ENCODE assay signal across 1 cellular context in genomic region chr17:8435245-8436168, GRCh38.
TF ChIP-seq lines count a peak whose summit lies in the region.

Gene NDEL1 (plus strand): TSS chr17:8435884. CDS start chr17:8444272, 8,388 bp downstream.

TF ChIP-seq in HepG2, 621 proteins besides CTCF, POLR2A, EP300 and RAD21 (continued from another document and continues in another):
- 0 out of 2 replicates have a peak, but pooled peaks have one; percentile 39 for TF ChIP-seq ZNF142 (CRISPR knock-in tag; IDR thresholded peaks at IDR 0.05)
- TF ChIP-seq TEF (CRISPR knock-in tag; IDR thresholded peaks at IDR 0.05), result no peak
- TF ChIP-seq ZNF776 (CRISPR knock-in tag; IDR thresholded peaks at IDR 0.05), result peak; percentile 69; the same call in 1 of the 2 replicates
- peak; percentile 83 for TF ChIP-seq ZNF687 (CRISPR knock-in tag; IDR thresholded peaks at IDR 0.05)
- TF ChIP-seq NKX3-1 (CRISPR knock-in tag; IDR thresholded peaks at IDR 0.05), result peak; percentile 84; the same call in 1 of the 2 replicates
- 0 out of 2 replicates have a peak, but pooled peaks have one; percentile 24 for TF ChIP-seq ZNF235 (CRISPR knock-in tag; IDR thresholded peaks at IDR 0.05; ENCODE audit: borderline replicate concordance)
- no peak for TF ChIP-seq ZNF788 (CRISPR knock-in tag; IDR thresholded peaks at IDR 0.05; ENCODE audit: borderline replicate concordance)
- peak; percentile 67 for TF ChIP-seq KDM2A (CRISPR knock-in tag; IDR thresholded peaks at IDR 0.05; ENCODE audit: borderline replicate concordance, low read depth)
- 0 out of 2 replicates have a peak, but pooled peaks have one; percentile 38 for TF ChIP-seq ATF2 (CRISPR knock-in tag; IDR thresholded peaks at IDR 0.05)
- TF ChIP-seq NR2F6 (IDR thresholded peaks at IDR 0.05), result no peak
- no peak for TF ChIP-seq NR2F6 (CRISPR knock-in tag; IDR thresholded peaks at IDR 0.05)
- peak; percentile 89; the same call in 1 of the 2 replicates for TF ChIP-seq FOXO4 (CRISPR knock-in tag; conservative IDR thresholded peaks at IDR 0.05)
- TF ChIP-seq ZNF138 (CRISPR knock-in tag; IDR thresholded peaks at IDR 0.05; ENCODE audit: low read depth), result no peak
- peak; percentile 73; the same call in 1 of the 2 replicates for TF ChIP-seq CCDC6 (CRISPR knock-in tag; IDR thresholded peaks at IDR 0.05)
- TF ChIP-seq RXRA (CRISPR knock-in tag; IDR thresholded peaks at IDR 0.05), result peak; percentile 14; the same call in 1 of the 2 replicates
- TF ChIP-seq SPEN (CRISPR knock-in tag; IDR thresholded peaks at IDR 0.05; ENCODE audit: low read depth), result peak; percentile 59; the same call in 1 of the 2 replicates
- peak; percentile 69; the same call in 1 of the 2 replicates for TF ChIP-seq HOXD1 (CRISPR knock-in tag; IDR thresholded peaks at IDR 0.05)
- TF ChIP-seq CREM (IDR thresholded peaks at IDR 0.05), result no peak
- TF ChIP-seq CREM (CRISPR knock-in tag; IDR thresholded peaks at IDR 0.05), result no peak
- peak; percentile 15; the same call in 1 of the 2 replicates for TF ChIP-seq ARNTL (CRISPR knock-in tag; IDR thresholded peaks at IDR 0.05)
- peak; percentile 63; the same call in 1 of the 2 replicates for TF ChIP-seq SP4 (CRISPR knock-in tag; IDR thresholded peaks at IDR 0.05)
- TF ChIP-seq ZNF160 (CRISPR knock-in tag; IDR thresholded peaks at IDR 0.05), result peak; percentile 68; the same call in 1 of the 2 replicates
- TF ChIP-seq UBTF (CRISPR knock-in tag; IDR thresholded peaks at IDR 0.05), result peak; percentile 95
- 0 out of 2 replicates have a peak, but pooled peaks have one; percentile 3 for TF ChIP-seq ZBTB7B (CRISPR knock-in tag; IDR thresholded peaks at IDR 0.05)
- no peak for TF ChIP-seq ATM (IDR thresholded peaks at IDR 0.05; ENCODE audit: borderline replicate concordance)
- TF ChIP-seq ZNF513 (CRISPR knock-in tag; conservative IDR thresholded peaks at IDR 0.05), result peak; percentile 89; the same call in 1 of the 2 replicates
- peak; percentile 66 for TF ChIP-seq ZBED4 (CRISPR knock-in tag; IDR thresholded peaks at IDR 0.05; ENCODE audit: borderline replicate concordance)
- peak; percentile 80; the same call in 1 of the 2 replicates for TF ChIP-seq KLF12 (CRISPR knock-in tag; IDR thresholded peaks at IDR 0.05; ENCODE audit: borderline replicate concordance)
- TF ChIP-seq THRA (CRISPR knock-in tag; IDR thresholded peaks at IDR 0.05; ENCODE audit: borderline replicate concordance), result peak; percentile 43; the same call in 1 of the 2 replicates
- 0 out of 2 replicates have a peak, but pooled peaks have one; percentile 16 for TF ChIP-seq NCOA2 (CRISPR knock-in tag; IDR thresholded peaks at IDR 0.05)
- 0 out of 2 replicates have a peak, but pooled peaks have one; percentile 50 for TF ChIP-seq MAF1 (CRISPR knock-in tag; IDR thresholded peaks at IDR 0.05; ENCODE audit: borderline replicate concordance)
